18 cellular contexts compared by ENCODE assay signal in the genomic region with DNA sequence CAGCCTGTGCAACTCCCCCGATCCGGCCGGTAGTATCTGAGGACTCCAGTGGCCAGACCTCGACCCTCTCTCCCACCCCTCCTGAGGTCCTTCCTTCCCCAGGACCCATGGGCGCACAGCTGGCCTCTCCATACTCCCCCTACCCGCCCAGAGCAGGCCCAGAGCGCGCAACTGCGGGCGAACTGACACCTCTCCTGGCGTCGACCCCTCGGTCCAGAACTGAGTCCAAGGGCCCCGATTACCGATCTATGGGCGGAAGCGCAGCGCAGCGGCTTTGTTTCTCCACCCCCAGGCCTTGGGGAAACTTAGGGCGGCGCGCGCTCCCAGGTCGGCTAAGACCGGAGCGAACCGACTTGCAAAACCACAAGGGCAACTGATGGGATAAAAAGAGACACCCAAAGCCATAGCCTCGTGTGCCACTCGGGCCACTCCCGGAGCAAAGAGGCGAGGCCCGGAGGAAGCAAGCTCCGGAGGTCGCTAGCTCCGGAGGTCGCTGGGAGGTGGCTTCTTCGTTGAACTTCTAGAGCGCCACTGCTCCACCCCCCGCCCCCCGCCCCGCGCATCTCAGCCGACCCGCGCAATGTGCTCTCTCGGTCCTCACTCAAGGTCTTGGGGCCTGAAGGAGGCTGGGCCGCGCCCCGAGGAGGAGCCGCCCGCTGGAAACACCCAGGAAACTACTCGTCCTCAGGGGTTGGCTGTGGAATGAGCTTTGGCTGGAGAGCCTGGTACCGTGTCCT. TPM values are rescaled to one million over a fixed set of nuclear protein-coding genes. Genes with fewer than 3 reads are reported as not detected.
DNase-seq lines count a peak whose midpoint lies in the region; ATAC-seq, FAIRE-seq and TF ChIP-seq lines count a peak whose summit lies in the region.
"Had no signal": no experiment of that assay in that cellular context is flagged by ENCODE, and none has a peak within 500 bp of the region (broad histone marks: within the 10 kb centered on the region; RNA-seq: fewer than 3 reads in every experiment).

No MANE protein-coding gene starts in this region.

- H2BK120ac ChIP-seq in trophoblast cell (ENCODE audit: insufficient read depth, low read length, poor library complexity), result no peak overlapping the region

- POLR2A ChIA-PET in Panc1 (lab: Charles Lee), result no interaction called here

- H2AFZ ChIP-seq in trophoblast cell (ENCODE audit: insufficient read depth, low read length, poor library complexity), result no peak overlapping the region

- H3K18ac ChIP-seq in trophoblast cell (ENCODE audit: low read length), result no peak overlapping the region

- no CpG with 5 or more reads among the region's 53 CpGs for WGBS in iPS DF 6.9 (ENCODE audit: insufficient coverage, insufficient read length)
- WGBS in trophoblast cell (ENCODE audit: extremely low coverage, insufficient coverage, insufficient read length), result no CpG with 5 or more reads among the region's 53 CpGs

- peak; percentile 75 for FAIRE-seq in G401.6 (lab: Jason Lieb, UNC)
- FAIRE-seq: GM12878 had no signal

- H3K4me2 ChIP-seq in trophoblast cell (ENCODE audit: low read length), result peak overlapping the region; percentile 29

- in situ Hi-C loops in Panc1 (cut with HindIII; ENCODE audit: low pct_unique_long_range_greater_than_20kb, low sequenced_read_pairs), result no loop called here

- no peaks in the 10 kb centered on the region for H3K79me2 ChIP-seq in trophoblast cell (ENCODE audit: control insufficient read depth, insufficient read depth, low read length, poor library complexity)

- peak overlapping the region; percentile 24 to 37; a peak in 3 of 4 replicates for H3K4me3 ChIP-seq in Panc1 (ENCODE audit: low read depth in 2 of 2, low read length in 2 of 2)
- peak overlapping the region; percentile 19; the same call in 1 of the 2 replicates for H3K4me3 ChIP-seq in iPS DF 6.9 (ENCODE audit: low read length)
- H3K4me3 ChIP-seq in trophoblast cell (ENCODE audit: low read depth, low read length), result no peak overlapping the region
- H3K4me3 ChIP-seq: coronary artery, GM12878, vagina had no signal

- intact Hi-C loops in Panc1 (cut with micrococcal nuclease; ENCODE audit: unreplicated experiment), result no loop called here

- H3K9me3 ChIP-seq in Panc1 (ENCODE audit: control insufficient read depth, insufficient read depth, low read depth, low read length) (no peaks in the 10 kb centered on the region), iPS DF 6.9 (ENCODE audit: control insufficient read depth, insufficient read depth, low read length) (no peaks in the 10 kb centered on the region), trophoblast cell (ENCODE audit: insufficient read depth, low read depth, low read length) (peaks cover 8% of the 10 kb centered on the region)
- H3K9me3 ChIP-seq: vagina had no signal

- H2BK12ac ChIP-seq in trophoblast cell (ENCODE audit: low read length), result no peak overlapping the region

- H3K23ac ChIP-seq in trophoblast cell (ENCODE audit: low read length), result no peak overlapping the region

- no TSS peak for BruUV-seq in Panc1 (replicated peaks; lab: Mats Ljungman, UMichigan)

- no peak overlapping the region for H4K12ac ChIP-seq in trophoblast cell (ENCODE audit: low read depth, low read length)

- no peak overlapping the region for H2BK5ac ChIP-seq in trophoblast cell (ENCODE audit: low read depth, low read length, poor library complexity)

- H3K4ac ChIP-seq in trophoblast cell (ENCODE audit: low read depth, low read length), result no peak overlapping the region

- ATAC-seq in Panc1 (peak; percentile 61), GM18519 (IDR thresholded peaks at IDR 0.05; ENCODE audit: low FRiP score, unreplicated experiment) (no peak), GM21825 (IDR thresholded peaks at IDR 0.05; ENCODE audit: unreplicated experiment) (no peak)
- ATAC-seq: GM12878; stimulated activated memory B cell treated with anti-CD40 and anti-IgM and Interleukin-4, amounts not matched to agents 10 μg/mL and 1 μg/mL and 100 μg/mL, for 72 hours had no signal

- H4K8ac ChIP-seq in trophoblast cell (ENCODE audit: low read depth, low read length), result no peak overlapping the region

- DNase-seq in Panc1 (ENCODE audit: low read depth, low spot score) (no peak), iPS DF 6.9 (ENCODE audit: low read depth, low spot score) (no peak), trophoblast cell (no peak), dedifferentiated amniotic fluid mesenchymal stem cell (ENCODE audit: extremely low spot score) (no peak), NCI-H1048 (lab: John Stamatoyannopoulos, UW) (no peak)
- DNase-seq: NCI-H1092 treated with DMSO at 0.1 percent for 48 hours, NCI-H226 had no signal

- no peak overlapping the region for H4K91ac ChIP-seq in trophoblast cell (ENCODE audit: low read depth, low read length)

- H3K27me3 ChIP-seq in Panc1 (ENCODE audit: control insufficient read depth, insufficient read depth, low read length) (peaks cover 42% of the 10 kb centered on the region), iPS DF 6.9 (ENCODE audit: control insufficient read depth, insufficient read depth, low read length) (peaks cover 98% of the 10 kb centered on the region), trophoblast cell (ENCODE audit: insufficient read depth, low read length) (peaks cover 82% of the 10 kb centered on the region)

- peaks cover 9% of the 10 kb centered on the region for H3K4me1 ChIP-seq in Panc1 (ENCODE audit: control insufficient read depth, insufficient read depth, low read length)
- peaks cover 2% of the 10 kb centered on the region for H3K4me1 ChIP-seq in iPS DF 6.9 (ENCODE audit: control insufficient read depth, insufficient read depth, low read length)
- peaks cover 8 to 13% of the 10 kb centered on the region in 2 experiments for H3K4me1 ChIP-seq in trophoblast cell (ENCODE audit: control insufficient read depth in 1 of 2, insufficient read depth in 2 of 2, low read length in 2 of 2)

- no peak for TF ChIP-seq CTCF in Panc1 (IDR thresholded peaks at IDR 0.05)

- H3K36me3 ChIP-seq in Panc1 (ENCODE audit: control insufficient read depth, insufficient read depth, low read length) (no peaks in the 10 kb centered on the region), iPS DF 6.9 (ENCODE audit: control insufficient read depth, insufficient read depth, low read length) (no peaks in the 10 kb centered on the region), trophoblast cell (ENCODE audit: control insufficient read depth in 1 of 2, insufficient read depth in 2 of 2, low read length in 2 of 2) (no peaks in the 10 kb centered on the region)
- H3K36me3 ChIP-seq: vagina had no signal

- H3K14ac ChIP-seq in trophoblast cell (ENCODE audit: low read length), result no peak overlapping the region

- CTCF ChIA-PET in Panc1 (lab: Charles Lee), result interaction anchor here (0.5 kb wide), 1 partner anchor 15 kb away, joined by 3 read pairs; no protein-coding TSS in a partner anchor

- H3K9ac ChIP-seq in trophoblast cell (ENCODE audit: low read length), result no peak overlapping the region

- H3K27ac ChIP-seq in Panc1 (ENCODE audit: low read length) (no peak overlapping the region), iPS DF 6.9 (ENCODE audit: low read length) (no peak overlapping the region), trophoblast cell (ENCODE audit: low read depth, low read length) (no peak overlapping the region)
- H3K27ac ChIP-seq: C4-2B, coronary artery, vagina, VCaP had no signal

- no peak overlapping the region for H2AK5ac ChIP-seq in trophoblast cell (ENCODE audit: low read length)

- no peaks in the 10 kb centered on the region for H3K79me1 ChIP-seq in trophoblast cell (ENCODE audit: low read length)

RNA-seq across cellular contexts. Expression of a gene that starts 9.8 kb away (rescaled TPM):
- 1.0 TPM for total RNA-seq in Panc1 (2021; ENCODE audit: unreplicated experiment)
- polyA plus RNA-seq in Panc1 (2012; ENCODE audit: insufficient read length), result 1.2 TPM
- 0.49 and 0.53 TPM in 2 replicates for polyA plus RNA-seq in trophoblast cell (2013)
- total RNA-seq: GM12878, OCI-LY7, renal cortical epithelial cell, vagina had no signal
- polyA plus RNA-seq: GM12878 had no signal
